ENCODE assay signal across 28 cellular contexts in genomic region chr20:63130654-63131577, GRCh38.
A peak's percentile ranks its signal among the peaks of the same experiment; 100 is the strongest.
DNase-seq lines count a peak whose midpoint lies in the region; FAIRE-seq and TF ChIP-seq lines count a peak whose summit lies in the region.
"Had no signal": no experiment of that assay in that cellular context is flagged by ENCODE, and none has a peak within 500 bp of the region (broad histone marks: within the 10 kb centered on the region; RNA-seq: fewer than 3 reads in every experiment).

No MANE protein-coding gene starts in this region.

- no peak overlapping the region for H2BK15ac ChIP-seq in neuronal stem cell (ENCODE audit: low read length)

- in situ Hi-C loops in KBM-7 (cut with MboI; ENCODE audit: low pct_unique_long_range_greater_than_20kb, low sequenced_read_pairs): no loop called here

- TF ChIP-seq CTCF in CD14-positive monocyte (IDR thresholded peaks at IDR 0.05): no peak

- peaks cover 7 to 12% (median 8%) of the 10 kb centered on the region in 3 donors for H3K27me3 Mint-ChIP-seq in CD14-positive monocyte (ENCODE audit: low read depth in 3 of 3)

- no peak overlapping the region for H2BK120ac ChIP-seq in neuronal stem cell (ENCODE audit: low read depth, low read length)

- peak overlapping the region; percentile 70 for H3K18ac ChIP-seq in neuronal stem cell (ENCODE audit: low read length)

- H2BK5ac ChIP-seq in neuronal stem cell (ENCODE audit: low read length): no peak overlapping the region

- H3K27me3 ChIP-seq in iPS-20b (ENCODE audit: insufficient read depth, low read length) (peaks cover 25% of the 10 kb centered on the region; the same call in 1 of the 2 replicates), neuronal stem cell (ENCODE audit: control insufficient read depth in 3 of 3, insufficient read depth in 3 of 3, low read depth in 1 of 3, low read length in 3 of 3) (peaks cover 0 to 49% (median 0%) of the 10 kb centered on the region in 3 experiments)

- H2AFZ ChIP-seq in neuronal stem cell (ENCODE audit: low read length): peak overlapping the region; percentile 38
- H2AFZ ChIP-seq: GM23248, parathyroid adenoma had no signal

- H3K36me3 ChIP-seq in iPS-20b (ENCODE audit: insufficient read depth, low read depth, low read length): no peaks in the 10 kb centered on the region
- H3K36me3 ChIP-seq in neuronal stem cell (replicated peaks in 1 of 2; ENCODE audit: control insufficient read depth in 2 of 2, insufficient read depth in 2 of 2, low read length in 2 of 2): no peaks in the 10 kb centered on the region
- H3K36me3 ChIP-seq: MG63, thoracic aorta, WERI-Rb-1 had no signal

- H3K4me3 Mint-ChIP-seq in CD14-positive monocyte: no peak overlapping the region
- H3K4me3 Mint-ChIP-seq: stimulated activated effector memory CD8-positive, alpha-beta T cell treated with anti-CD3 and anti-CD28 coated beads, Interleukin-12 subunit alpha, Interleukin-12 subunit beta, amount 100 ng/mL, for 72 hours had no signal

- peak; percentile 46 for FAIRE-seq in HTR-8/SVneo (lab: Jason Lieb, UNC)
- FAIRE-seq: bronchial epithelial cell, D721Med, RCC 7860 had no signal

- H3K27ac ChIP-seq in iPS-20b (ENCODE audit: low read length): no peak overlapping the region
- H3K27ac ChIP-seq in neuronal stem cell (replicated peaks; ENCODE audit: low read length): no peak overlapping the region
- H3K27ac ChIP-seq: C4-2B, epithelial cell of prostate, GM23248, HL-60, parathyroid adenoma, SK-N-MC, thoracic aorta, WERI-Rb-1 had no signal

- H3K27ac Mint-ChIP-seq in CD14-positive monocyte: no peak overlapping the region
- H3K27ac Mint-ChIP-seq: stimulated activated effector memory CD8-positive, alpha-beta T cell treated with anti-CD3 and anti-CD28 coated beads, Interleukin-12 subunit alpha, Interleukin-12 subunit beta, amount 100 ng/mL, for 72 hours had no signal

- H3K9ac ChIP-seq in iPS-20b (ENCODE audit: low read depth, low read length): no peak overlapping the region
- no peak overlapping the region for H3K9ac ChIP-seq in neuronal stem cell (ENCODE audit: low read depth, low read length, poor library complexity)
- H3K9ac ChIP-seq: GM23248, parathyroid adenoma had no signal

- no peaks in the 10 kb centered on the region for H3K4me1 Mint-ChIP-seq in CD14-positive monocyte
- H3K4me1 Mint-ChIP-seq: stimulated activated effector memory CD8-positive, alpha-beta T cell treated with anti-CD3 and anti-CD28 coated beads, Interleukin-12 subunit alpha, Interleukin-12 subunit beta, amount 100 ng/mL, for 72 hours had no signal

- no peaks in the 10 kb centered on the region for H3K36me3 Mint-ChIP-seq in CD14-positive monocyte
- H3K36me3 Mint-ChIP-seq: stimulated activated effector memory CD8-positive, alpha-beta T cell treated with anti-CD3 and anti-CD28 coated beads, Interleukin-12 subunit alpha, Interleukin-12 subunit beta, amount 100 ng/mL, for 72 hours had no signal

- no peak overlapping the region for H3K23ac ChIP-seq in neuronal stem cell (ENCODE audit: low read depth, low read length, poor library complexity)

- DNase-seq in CD14-positive monocyte (ENCODE audit: low spot score) (peak; percentile 31), HTR-8/SVneo (ENCODE audit: insufficient read length, low spot score) (no peak), neuronal stem cell (ENCODE audit: low spot score) (no peak), KBM-7 (no peak), superior temporal gyrus (ENCODE audit: extremely low spot score) (no peak), NCI-H2196 (lab: John Stamatoyannopoulos, UW; ENCODE audit: unreplicated experiment) (no peak), NCI-H82 treated with DMSO at 0.1 percent for 48 hours (lab: John Stamatoyannopoulos, UW; ENCODE audit: unreplicated experiment) (no peak)
- DNase-seq: activated gamma-delta T cell treated with Interleukin-2 at 50 U/mL for 16 hours; amniotic stem cell; GM23248; MG63; NCI-H1436 treated with DMSO at 0.1 percent for 48 hours; NCI-H524; stimulated activated CD4-positive, alpha-beta T cell treated with anti-CD3 and anti-CD28 coated beads, Interleukin-2, amount 100 ng/mL, for 24 hours; T-helper 2 cell; WERI-Rb-1 had no signal

- no peak overlapping the region for H3K14ac ChIP-seq in neuronal stem cell (ENCODE audit: low read length)

- H4K8ac ChIP-seq in neuronal stem cell (ENCODE audit: low read depth, low read length): no peak overlapping the region

- H3K9me3 ChIP-seq in iPS-20b (ENCODE audit: insufficient read depth, low read depth, low read length) (no peaks in the 10 kb centered on the region), neuronal stem cell (replicated peaks in 1 of 2; ENCODE audit: control insufficient read depth in 2 of 2, insufficient read depth in 1 of 2, low read depth in 1 of 2, low read length in 2 of 2) (no peaks in the 10 kb centered on the region)
- H3K9me3 ChIP-seq: MG63, thoracic aorta had no signal

- H3K4me1 ChIP-seq in iPS-20b (ENCODE audit: insufficient read depth, low read length) (0 out of 2 replicates have a peak, but pooled peaks cover 3% of the 10 kb centered on the region), neuronal stem cell (ENCODE audit: control insufficient read depth in 2 of 2, insufficient read depth in 1 of 2, low read depth in 1 of 2, low read length in 2 of 2) (peaks cover 2 to 5% of the 10 kb centered on the region in 2 donors)
- H3K4me1 ChIP-seq: parathyroid adenoma had no signal

- no peaks in the 10 kb centered on the region for H3K79me1 ChIP-seq in neuronal stem cell (ENCODE audit: low read depth, low read length)

- peak overlapping the region; percentile 3; the same call in 1 of the 2 replicates for H3K4me3 ChIP-seq in iPS-20b (ENCODE audit: low read length)
- no peak overlapping the region for H3K4me3 ChIP-seq in neuronal stem cell (ENCODE audit: low read length in 2 of 2)
- H3K4me3 ChIP-seq: GM23248, lung, MG63, SK-N-MC, thoracic aorta had no signal

- no peak overlapping the region for H3K4me2 ChIP-seq in neuronal stem cell (ENCODE audit: insufficient read depth, low read length, poor library complexity, severe bottlenecking)

- intact Hi-C loops in CD14-positive monocyte (cut with micrococcal nuclease): no loop called here

- WGBS in neuronal stem cell (ENCODE audit: extremely low coverage in 2 of 2, insufficient read length in 2 of 2, insufficient replicate concordance in 1 of 2), 2 donors: no CpG with 5 or more reads among the region's 43 CpGs

- peak overlapping the region; percentile 49 for H4K91ac ChIP-seq in neuronal stem cell (ENCODE audit: low read depth, low read length, poor library complexity)

- H3K9me3 Mint-ChIP-seq in CD14-positive monocyte: peaks cover 0 to 2% (median 0%) of the 10 kb centered on the region in 7 donors
- H3K9me3 Mint-ChIP-seq: stimulated activated effector memory CD8-positive, alpha-beta T cell treated with anti-CD3 and anti-CD28 coated beads, Interleukin-12 subunit alpha, Interleukin-12 subunit beta, amount 100 ng/mL, for 72 hours had no signal

- no peak overlapping the region for H2BK12ac ChIP-seq in neuronal stem cell (ENCODE audit: low read length)

- no peak overlapping the region for H3K4ac ChIP-seq in neuronal stem cell (ENCODE audit: low read length)

- peak overlapping the region; percentile 84 for H2AK5ac ChIP-seq in neuronal stem cell (ENCODE audit: low read depth, low read length)
